ENCODE assay signal across 16 cellular contexts in the genomic region with DNA sequence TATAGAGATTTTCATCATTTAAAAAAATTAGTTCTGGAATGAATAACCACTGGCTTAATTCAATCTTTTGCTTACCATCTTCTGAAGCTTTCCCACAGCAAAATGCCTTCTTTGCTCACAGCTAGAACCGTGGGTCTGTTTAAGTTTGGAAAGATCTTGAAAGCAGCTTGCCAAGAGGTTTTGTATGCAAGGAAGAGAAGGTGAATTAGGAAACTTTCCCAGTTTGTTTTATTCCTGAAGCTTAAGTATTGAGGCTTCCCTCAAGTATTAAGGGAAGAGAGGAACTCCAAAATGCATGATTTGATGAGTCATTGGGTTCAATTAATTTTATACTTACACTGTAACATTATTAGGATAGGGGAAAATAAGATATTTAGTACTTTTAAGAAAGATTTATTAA. TPM values are rescaled to one million over a fixed set of nuclear protein-coding genes. Genes with fewer than 3 reads are reported as not detected.
DNase-seq lines count a peak whose midpoint lies in the region; ATAC-seq and TF ChIP-seq lines count a peak whose summit lies in the region.
"Had no signal": no experiment of that assay in that cellular context is flagged by ENCODE, and none has a peak within 500 bp of the region (broad histone marks: within the 10 kb centered on the region; RNA-seq: fewer than 3 reads in every experiment).

No MANE protein-coding gene starts in this region.

- H3K4me1 Mint-ChIP-seq in neural progenitor cell: peaks cover 19% of the 10 kb centered on the region

- TF ChIP-seq EP300 in transverse colon (IDR thresholded peaks at IDR 0.05; ENCODE audit: low read depth): no peak

- H3K4me2 ChIP-seq in neural progenitor cell: no peak overlapping the region

- no peaks in the 10 kb centered on the region for H3K27me3 Mint-ChIP-seq in neural progenitor cell (ENCODE audit: insufficient read depth, low read depth)

- peaks cover 0 to 35% (median 0%) of the 10 kb centered on the region in 9 donors for H3K27me3 ChIP-seq in heart left ventricle
- no peaks in the 10 kb centered on the region for H3K27me3 ChIP-seq in esophagus squamous epithelium
- H3K27me3 ChIP-seq in neural progenitor cell: no peaks in the 10 kb centered on the region
- H3K27me3 ChIP-seq in transverse colon: no peaks in the 10 kb centered on the region
- H3K27me3 ChIP-seq: foreskin keratinocyte had no signal

- in situ Hi-C loops in transverse colon (cut with MboI; ENCODE audit: low pct_ligation_motif_present in 1 of 4, low pct_unique_long_range_greater_than_20kb in 1 of 4, low sequenced_read_pairs in 3 of 4): loop anchor here in 1 of 4 donors (25.0 kb wide), 1 partner anchor 103 kb away; no protein-coding TSS in a partner anchor

- peaks cover 38% of the 10 kb centered on the region for H3F3A ChIP-seq in neural progenitor cell (ENCODE audit: low read depth)

- 33 to 45% (median 38%) methylated on average over 1 of the region's 1 CpG for WGBS in heart left ventricle, 4 donors
- WGBS in esophagus squamous epithelium, 2 donors: 0 to 23% methylated on average over 1 of the region's 1 CpG
- 48 to 80% methylated on average over 1 of the region's 1 CpG for WGBS in transverse colon (ENCODE audit: low coverage in 1 of 2), 2 donors

- peak overlapping the region; percentile 48 for H3K4me3 Mint-ChIP-seq in neural progenitor cell

- TF ChIP-seq POLR2A in heart left ventricle (IDR thresholded peaks at IDR 0.05) (no peak), esophagus squamous epithelium (IDR thresholded peaks at IDR 0.05) (no peak), transverse colon (IDR thresholded peaks at IDR 0.05) (no peak)

- no peak overlapping the region for H2AFZ ChIP-seq in neural progenitor cell (replicated peaks)

- DNase-seq in heart left ventricle: no peak
- DNase-seq in left ventricle myocardium superior: no peak
- no peak for DNase-seq in esophagus squamous epithelium (lab: John Stamatoyannopoulos, UW)
- no peak for DNase-seq in neural progenitor cell (ENCODE audit: low spot score)
- DNase-seq in transverse colon: no peak
- DNase-seq in DMS114 treated with DMSO at 0.1 percent for 48 hours (lab: John Stamatoyannopoulos, UW; ENCODE audit: unreplicated experiment): no peak
- DNase-seq in NCI-H1436 treated with DMSO at 0.1 percent for 48 hours (lab: John Stamatoyannopoulos, UW): no peak
- DNase-seq: activated CD4-positive, alpha-beta T cell treated with anti-CD3 and anti-CD28 coated beads for 1 hour; activated T-cell treated with anti-CD3 and anti-CD28 coated beads, Interleukin-2, amount 50 U/mL, for 1 hour had no signal

- peaks cover 0 to 22% (median 8%) of the 10 kb centered on the region in 9 donors for H3K36me3 ChIP-seq in heart left ventricle
- H3K36me3 ChIP-seq in esophagus squamous epithelium: peaks cover 0 to 14% (median 0%) of the 10 kb centered on the region in 3 donors
- no peaks in the 10 kb centered on the region for H3K36me3 ChIP-seq in neural progenitor cell
- no peaks in the 10 kb centered on the region for H3K36me3 ChIP-seq in transverse colon

- peaks cover 2% of the 10 kb centered on the region for H3K9me3 Mint-ChIP-seq in neural progenitor cell
- H3K9me3 Mint-ChIP-seq: memory B cell; stimulated activated effector memory CD8-positive, alpha-beta T cell treated with anti-CD3 and anti-CD28 coated beads, Interleukin-12 subunit alpha, Interleukin-12 subunit beta, amount 100 ng/mL, for 72 hours had no signal

- peaks cover 3% of the 10 kb centered on the region for H3K36me3 Mint-ChIP-seq in neural progenitor cell
- H3K36me3 Mint-ChIP-seq: memory B cell had no signal

- intact Hi-C loops in heart left ventricle (cut with DNase I): loop anchor here in 5 of 10 donors (10.0 kb wide), 5 partner anchors 100 to 860 kb away; no protein-coding TSS in a partner anchor
- intact Hi-C loops in left ventricle myocardium superior (cut with micrococcal nuclease): no loop called here
- intact Hi-C loops in esophagus squamous epithelium (cut with DNase I): no loop called here
- intact Hi-C loops in transverse colon (cut with DNase I; ENCODE audit: low total_unique reads): loop anchor here (2.0 kb wide), 1 partner anchor 96 kb away; no protein-coding TSS in a partner anchor

- H3K9me3 ChIP-seq in heart left ventricle (no peaks in the 10 kb centered on the region), esophagus squamous epithelium (no peaks in the 10 kb centered on the region), neural progenitor cell (ENCODE audit: low read depth) (no peaks in the 10 kb centered on the region), transverse colon (no peaks in the 10 kb centered on the region)
- H3K9me3 ChIP-seq: BLaER1 had no signal

- H3K27ac ChIP-seq in heart left ventricle (peak overlapping the region in 10 of 12 donors; percentile 4 to 100 (median 98)), esophagus squamous epithelium (peak overlapping the region in 3 of 4 donors; percentile 5 to 99 (median 97)), neural progenitor cell (no peak overlapping the region), transverse colon (peak overlapping the region in 3 of 4 donors; percentile 94 to 100 (median 99))
- H3K27ac ChIP-seq: BLaER1, foreskin keratinocyte had no signal

- H3K79me2 ChIP-seq in neural progenitor cell (ENCODE audit: low read depth): peaks cover 27% of the 10 kb centered on the region

- peaks cover 3 to 57% (median 40%) of the 10 kb centered on the region in 12 donors for H3K4me1 ChIP-seq in heart left ventricle
- peaks cover 12 to 72% (median 28%) of the 10 kb centered on the region in 3 donors for H3K4me1 ChIP-seq in esophagus squamous epithelium
- peaks cover 15% of the 10 kb centered on the region for H3K4me1 ChIP-seq in neural progenitor cell
- peaks cover 0 to 29% (median 20%) of the 10 kb centered on the region in 4 donors for H3K4me1 ChIP-seq in transverse colon

- TF ChIP-seq CTCF in heart left ventricle (IDR thresholded peaks at IDR 0.05): no peak
- TF ChIP-seq CTCF in esophagus squamous epithelium (IDR thresholded peaks at IDR 0.05): no peak
- no peak for TF ChIP-seq CTCF in neural progenitor cell (IDR thresholded peaks at IDR 0.05)
- no peak for TF ChIP-seq CTCF in transverse colon (IDR thresholded peaks at IDR 0.05)

- ATAC-seq in heart left ventricle (no peak), left ventricle myocardium superior (no peak), HG02885 (IDR thresholded peaks at IDR 0.05; ENCODE audit: poor library complexity, unreplicated experiment) (no peak)
- ATAC-seq: activated CD8-positive, alpha-beta T cell treated with anti-CD3 and anti-CD28 coated beads, Interleukin-2, amount 10 ng/mL, durations not matched to agents 7 days and 5 days; stimulated activated effector memory CD8-positive, alpha-beta T cell treated with anti-CD3 and anti-CD28 coated beads, Interleukin-12 subunit alpha, Interleukin-12 subunit beta, amount 100 ng/mL, for 72 hours had no signal

- peaks cover 27% of the 10 kb centered on the region for H4K20me1 ChIP-seq in neural progenitor cell (ENCODE audit: low read depth)

- no peak overlapping the region for H3K27ac Mint-ChIP-seq in neural progenitor cell
- H3K27ac Mint-ChIP-seq: activated CD8-positive, alpha-beta T cell treated with anti-CD3 and anti-CD28 coated beads, Interleukin-2, amount 10 ng/mL, durations not matched to agents 7 days and 5 days; memory B cell; stimulated activated effector memory CD8-positive, alpha-beta T cell treated with anti-CD3 and anti-CD28 coated beads, Interleukin-12 subunit alpha, Interleukin-12 subunit beta, amount 100 ng/mL, for 72 hours had no signal

- H3K4me3 ChIP-seq in heart left ventricle: no peak overlapping the region
- no peak overlapping the region for H3K4me3 ChIP-seq in esophagus squamous epithelium
- no peak overlapping the region for H3K4me3 ChIP-seq in neural progenitor cell
- no peak overlapping the region for H3K4me3 ChIP-seq in transverse colon

- H3K9ac ChIP-seq in neural progenitor cell: no peak overlapping the region

RNA-seq across cellular contexts. Expression of gene ARHGEF12, which starts 1.9 kb away (rescaled TPM):
- 100 to 1,000 TPM in 7 of 9 donors, 10 to 100 TPM in 2; 79.3 to 140 (median 114) TPM for total RNA-seq in heart left ventricle
- polyA plus RNA-seq in heart left ventricle: 10 to 100 TPM; 22.0 to 52.2 TPM
- 92.5 TPM for total RNA-seq in left ventricle myocardium superior
- 100 to 1,000 TPM in 1 of 4 donors, 10 to 100 TPM in 3; 57.4 to 106 (median 70.7) TPM for total RNA-seq in esophagus squamous epithelium
- 24.9 and 31.3 TPM in 2 replicates for total RNA-seq in neural progenitor cell (ENCODE audit: low replicate concordance)
- total RNA-seq in transverse colon: 100 to 1,000 TPM in 2 of 4 donors, 10 to 100 TPM in 2; 75.9 to 116 (median 94.3) TPM

RNA-seq across cellular contexts. Expression of gene TLCD5, which starts 9.2 kb away (rescaled TPM):
- total RNA-seq in heart left ventricle: 10 to 100 TPM in 6 of 9 donors, 1 to 10 TPM in 3; 9.4 to 15.0 (median 10.3) TPM
- 10 to 100 TPM in 1 of 2 donors, 1 to 10 TPM in 1; 4.0 to 12.2 TPM for polyA plus RNA-seq in heart left ventricle
- 9.1 TPM for total RNA-seq in left ventricle myocardium superior
- total RNA-seq in esophagus squamous epithelium: 1 to 10 TPM in 1 of 4 donors, under 1 TPM in 3; 0.23 to 3.2 (median 0.43) TPM
- 25.1 and 32.2 TPM in 2 replicates for total RNA-seq in neural progenitor cell (ENCODE audit: low replicate concordance)
- total RNA-seq in transverse colon: 1 to 10 TPM in 3 of 4 donors, not detected in 1; 1.3 to 9.4 (median 1.5) TPM
- polyA plus RNA-seq: naive thymus-derived CD8-positive, alpha-beta T cell had no signal
